Comparison of ENCODE assay signal across 9 cellular contexts in genomic region chr15:85580914-85581313, GRCh38.
A peak's percentile ranks its signal among the peaks of the same experiment; 100 is the strongest.
DNase-seq lines count a peak whose midpoint lies in the region; ATAC-seq and TF ChIP-seq lines count a peak whose summit lies in the region.
"Had no signal": no experiment of that assay in that cellular context is flagged by ENCODE, and none has a peak within 500 bp of the region (broad histone marks: within the 10 kb centered on the region; RNA-seq: fewer than 3 reads in every experiment).

No MANE protein-coding gene starts in this region.

- H3K4me1 Mint-ChIP-seq in naive B cell: peaks cover 53 to 67% (median 64%) of the 10 kb centered on the region in 3 donors

- peaks cover 17 to 27% of the 10 kb centered on the region in 2 donors for H3K36me3 Mint-ChIP-seq in naive B cell

- peak; percentile 8 to 16 for ATAC-seq in naive B cell (ENCODE audit: low read depth in 2 of 2)
- no peak for ATAC-seq in HG03565 (IDR thresholded peaks at IDR 0.05; ENCODE audit: unreplicated experiment)
- ATAC-seq in HG03469 (IDR thresholded peaks at IDR 0.05; ENCODE audit: unreplicated experiment): no peak

- no peaks in the 10 kb centered on the region for H3K9me3 Mint-ChIP-seq in naive B cell

- intact Hi-C loops in adrenal gland (cut with DNase I): no loop called here

- H3K9me3 ChIP-seq in adrenal gland (replicated peaks in 1 of 3): no peaks in the 10 kb centered on the region

- peak overlapping the region in 6 of 8 donors; percentile 30 to 89 (median 61) for H3K4me3 Mint-ChIP-seq in naive B cell

- H3K27ac ChIP-seq in adrenal gland: peak overlapping the region; percentile 48 to 94 (median 69)
- H3K27ac ChIP-seq: C4-2B had no signal

- WGBS in adrenal gland, 4 donors: 36 to 69% (median 48%) methylated on average over 3 of the region's 3 CpGs

- H3K27ac Mint-ChIP-seq in naive B cell: peak overlapping the region; percentile 93 to 99 (median 97)

- no peak for TF ChIP-seq POLR2A in adrenal gland (IDR thresholded peaks at IDR 0.05)

- peak in 1 of 6 experiments; percentile 2 for TF ChIP-seq CTCF in adrenal gland (IDR thresholded peaks at IDR 0.05)

- no peaks in the 10 kb centered on the region for H3K36me3 ChIP-seq in adrenal gland (replicated peaks in 1 of 2)

- no peaks in the 10 kb centered on the region for H3K27me3 Mint-ChIP-seq in naive B cell

- H3K4me3 ChIP-seq in adrenal gland: peak overlapping the region in 1 of 4 donors; percentile 48

- peaks cover 3 to 53% of the 10 kb centered on the region in 2 donors for H3K4me1 ChIP-seq in adrenal gland (replicated peaks in 1 of 2)

- H3K27me3 ChIP-seq in adrenal gland: no peaks in the 10 kb centered on the region

- peak; percentile 21 for DNase-seq in stimulated activated CD4-positive, alpha-beta T cell treated with anti-CD3 and anti-CD28 coated beads, Interleukin-12 subunit alpha, Interleukin-12 subunit beta, amount 100 ng/mL, for 4 hours
- DNase-seq in stimulated activated CD4-positive, alpha-beta T cell treated with anti-CD3 and anti-CD28 coated beads, Interleukin-2, amount 100 ng/mL, for 48 hours: no peak
- DNase-seq in adrenal gland: peak in 6 of 7 donors; percentile 22 to 71 (median 52)
- DNase-seq in naive B cell: no peak
- DNase-seq in NCI-H2196 (lab: John Stamatoyannopoulos, UW; ENCODE audit: unreplicated experiment): no peak
- DNase-seq in DMS79 treated with DMSO at 0.1 percent for 48 hours (lab: John Stamatoyannopoulos, UW): no peak

Comparison
In these comparisons a context has a peak if more than half of its experiments do, and no peak if none do; other contexts are left out.
1. DNase-seq: peak in stimulated activated CD4-positive, alpha-beta T cell treated with anti-CD3 and anti-CD28 coated beads, Interleukin-12 subunit alpha, Interleukin-12 subunit beta, amount 100 ng/mL, for 4 hours (single experiment) and adrenal gland (6 of 7); none in stimulated activated CD4-positive, alpha-beta T cell treated with anti-CD3 and anti-CD28 coated beads, Interleukin-2, amount 100 ng/mL, for 48 hours (0 of 2), naive B cell (single experiment), NCI-H2196 (single experiment) and DMS79 treated with DMSO at 0.1 percent for 48 hours (single experiment).
2. ATAC-seq: peak in naive B cell (2 of 2); none in HG03565 (single experiment) and HG03469 (single experiment).